Comparison of ENCODE assay signal across 13 cellular contexts in genomic region chr10:44307691-44308090, GRCh38.
"Had no signal": no experiment of that assay in that cellular context is flagged by ENCODE, and none has a peak within 500 bp of the region (broad histone marks: within the 10 kb centered on the region; RNA-seq: fewer than 3 reads in every experiment).

No MANE protein-coding gene starts in this region.

- H3K36me3 ChIP-seq: cardiac muscle cell, tibial artery, vagina had no signal

- DNase-seq: activated CD4-positive, alpha-beta T cell treated with anti-CD3 and anti-CD28 coated beads, Interleukin-2, amount 50 U/mL, for 1 hour; activated gamma-delta T cell treated with Interleukin-2 at 50 U/mL for 16 hours; activated T-cell treated with anti-CD3 and anti-CD28 coated beads, Interleukin-2, amount 50 U/mL, for 48 hours; foreskin keratinocyte; left colon; midbrain; naive B cell; tibial artery had no signal

- ATAC-seq: foreskin keratinocyte, left colon, WTC11 had no signal

- H3K4me3 ChIP-seq: cardiac muscle cell, lung, skin epidermis, tibial artery, vagina had no signal

- H3K27ac ChIP-seq: cardiac muscle cell, foreskin keratinocyte, skin epidermis, tibial artery, vagina had no signal

- H3K9me3 ChIP-seq: tibial artery, vagina had no signal

- H3K27me3 ChIP-seq: cardiac muscle cell, foreskin keratinocyte, tibial artery, vagina had no signal

- H3K4me1 ChIP-seq: foreskin keratinocyte had no signal

- H3K4me3 Mint-ChIP-seq: naive B cell, WTC11 had no signal

- H3K27ac Mint-ChIP-seq: naive B cell, WTC11 had no signal
